7 cellular contexts compared by ENCODE assay signal in genomic region chr9:33815781-33816180, GRCh38. TPM values are rescaled to one million over a fixed set of nuclear protein-coding genes. Genes with fewer than 3 reads are reported as not detected.
DNase-seq lines count a peak whose midpoint lies in the region; ATAC-seq, FAIRE-seq and TF ChIP-seq lines count a peak whose summit lies in the region.

No MANE protein-coding gene starts in this region.

- peak overlapping the region; percentile 92 for H3K27ac Mint-ChIP-seq in activated CD8-positive, alpha-beta T cell treated with anti-CD3 and anti-CD28 coated beads for 36 hours
- H3K27ac Mint-ChIP-seq in stimulated activated naive CD8-positive, alpha-beta T cell treated with anti-CD3 and anti-CD28 coated beads, Interleukin-15, amount 100 ng/mL, for 72 hours, result peak overlapping the region; percentile 46 to 96

- H3K9ac ChIP-seq in HUES6 (ENCODE audit: low read length) (no peak overlapping the region), keratinocyte (ENCODE audit: control insufficient read depth, extremely low read depth, insufficient read depth, low read length) (peak overlapping the region; percentile 95)

- H3K36me3 Mint-ChIP-seq in activated CD8-positive, alpha-beta T cell treated with anti-CD3 and anti-CD28 coated beads for 36 hours (ENCODE audit: low read depth), result peaks cover 12% of the 10 kb centered on the region

- H3K79me2 ChIP-seq in keratinocyte (ENCODE audit: control insufficient read depth, insufficient read depth, low read length), result peaks cover 36% of the 10 kb centered on the region

- H3K27me3 ChIP-seq in HUES6 (ENCODE audit: control insufficient read depth, insufficient read depth, low read length) (no peaks in the 10 kb centered on the region), keratinocyte (ENCODE audit: control insufficient read depth, extremely low read depth, insufficient read depth, low read length) (no peaks in the 10 kb centered on the region), H7 (ENCODE audit: control insufficient read depth, insufficient read depth, low read length) (no peaks in the 10 kb centered on the region)

- POLR2A ChIA-PET in activated CD8-positive, alpha-beta T cell treated with anti-CD3 and anti-CD28 coated beads for 36 hours (lab: Charles Lee), result interaction anchor here (0.9 to 2.4 kb wide), 4 partner anchors 8 to 233 kb away, joined by 3 to 9 read pairs (median 6); partner anchors contain the start of gene UBAP2

- peak overlapping the region; percentile 92 for H3K4me2 ChIP-seq in keratinocyte (ENCODE audit: control insufficient read depth, extremely low read depth, insufficient read depth, low read depth, low read length)

- CTCF ChIA-PET in activated CD8-positive, alpha-beta T cell treated with anti-CD3 and anti-CD28 coated beads for 36 hours (lab: Charles Lee), result interaction anchor here (1.4 to 3.4 kb wide), 5 partner anchors 20 to 119 kb away, joined by 3 to 38 read pairs (median 4); no protein-coding TSS in a partner anchor

- H3K4me3 ChIP-seq in HUES6 (ENCODE audit: low read depth, low read length), result peak overlapping the region; percentile 98
- H3K4me3 ChIP-seq in keratinocyte (ENCODE audit: control insufficient read depth in 2 of 3, extremely low read depth in 1 of 3, insufficient read depth in 2 of 3, low read depth in 1 of 3, low read length in 3 of 3), result no peak overlapping the region
- H3K4me3 ChIP-seq in H7 (ENCODE audit: insufficient read depth, low read depth, low read length), result no peak overlapping the region

- intact Hi-C loops in activated CD8-positive, alpha-beta T cell treated with anti-CD3 and anti-CD28 coated beads for 36 hours (cut with micrococcal nuclease), result no loop called here

- H3K9me3 Mint-ChIP-seq in activated CD8-positive, alpha-beta T cell treated with anti-CD3 and anti-CD28 coated beads for 36 hours, result no peaks in the 10 kb centered on the region
- no peaks in the 10 kb centered on the region for H3K9me3 Mint-ChIP-seq in stimulated activated naive CD8-positive, alpha-beta T cell treated with anti-CD3 and anti-CD28 coated beads, Interleukin-15, amount 100 ng/mL, for 72 hours

- peaks cover 42% of the 10 kb centered on the region for H3K4me1 Mint-ChIP-seq in activated CD8-positive, alpha-beta T cell treated with anti-CD3 and anti-CD28 coated beads for 36 hours (ENCODE audit: low read depth)
- peaks cover 57% of the 10 kb centered on the region for H3K4me1 Mint-ChIP-seq in stimulated activated naive CD8-positive, alpha-beta T cell treated with anti-CD3 and anti-CD28 coated beads, Interleukin-15, amount 100 ng/mL, for 72 hours

- H3K4me1 ChIP-seq in HUES6 (ENCODE audit: control insufficient read depth, insufficient read depth, low read length) (peaks cover 19% of the 10 kb centered on the region), keratinocyte (ENCODE audit: control insufficient read depth, extremely low read depth, insufficient read depth, low read length) (peaks cover 49% of the 10 kb centered on the region)

- peaks cover 8% of the 10 kb centered on the region for H4K20me1 ChIP-seq in keratinocyte (ENCODE audit: control insufficient read depth, extremely low read depth, insufficient read depth, low read length)

- dilution Hi-C loops in keratinocyte (cut with MboI; ENCODE audit: extremely low pct_ligation_motif_present, low sequenced_read_pairs), result no loop called here

- no peak for ATAC-seq in activated CD8-positive, alpha-beta T cell treated with anti-CD3 and anti-CD28 coated beads for 36 hours
- no peak for ATAC-seq in stimulated activated naive CD8-positive, alpha-beta T cell treated with anti-CD3 and anti-CD28 coated beads, Interleukin-15, amount 100 ng/mL, for 72 hours
- no peak for ATAC-seq in GM21786 (IDR thresholded peaks at IDR 0.05; ENCODE audit: unreplicated experiment)

- peaks cover 2% of the 10 kb centered on the region for H3K27me3 Mint-ChIP-seq in activated CD8-positive, alpha-beta T cell treated with anti-CD3 and anti-CD28 coated beads for 36 hours
- H3K27me3 Mint-ChIP-seq in stimulated activated naive CD8-positive, alpha-beta T cell treated with anti-CD3 and anti-CD28 coated beads, Interleukin-15, amount 100 ng/mL, for 72 hours, result peaks cover 11% of the 10 kb centered on the region

- FAIRE-seq in keratinocyte (lab: Jason Lieb, UNC), result no peak

- no peak for TF ChIP-seq CTCF in activated CD8-positive, alpha-beta T cell treated with anti-CD3 and anti-CD28 coated beads for 36 hours (IDR thresholded peaks at IDR 0.05)
- TF ChIP-seq CTCF in keratinocyte (optimal IDR thresholded peaks at IDR 0.05 in 1 of 3, IDR thresholded peaks at IDR 0.05 in 1 of 3, conservative IDR thresholded peaks at IDR 0.05 in 1 of 3; ENCODE audit: extremely low read depth in 1 of 3, insufficient read depth in 2 of 3, low read length in 3 of 3), result no peak

- H3K36me3 ChIP-seq in HUES6 (ENCODE audit: control insufficient read depth, insufficient read depth, low read length) (no peaks in the 10 kb centered on the region), keratinocyte (ENCODE audit: control insufficient read depth in 2 of 2, extremely low read depth in 1 of 2, insufficient read depth in 2 of 2, low read length in 2 of 2) (peaks cover 0 to 1% of the 10 kb centered on the region in 2 experiments), H7 (replicated peaks; ENCODE audit: control insufficient read depth, insufficient read depth, low read length) (no peaks in the 10 kb centered on the region)

- H3K9me3 ChIP-seq in HUES6 (ENCODE audit: control insufficient read depth, insufficient read depth, low read depth, low read length) (no peaks in the 10 kb centered on the region), keratinocyte (ENCODE audit: control insufficient read depth, low read depth, low read length) (no peaks in the 10 kb centered on the region)

- no peak overlapping the region for H3K27ac ChIP-seq in HUES6 (ENCODE audit: low read depth, low read length)
- peak overlapping the region; percentile 97 for H3K27ac ChIP-seq in keratinocyte (ENCODE audit: control insufficient read depth, insufficient read depth, low read length)

- no peak for DNase-seq in activated CD8-positive, alpha-beta T cell treated with anti-CD3 and anti-CD28 coated beads for 36 hours
- no peak for DNase-seq in keratinocyte (ENCODE audit: low read depth, low spot score)
- no peak for DNase-seq in stimulated activated naive CD8-positive, alpha-beta T cell treated with anti-CD3 and anti-CD28 coated beads, Interleukin-15, amount 100 ng/mL, for 72 hours
- no peak for DNase-seq in H7
- no peak for DNase-seq in kidney glomerular epithelial cell (lab: John Stamatoyannopoulos, UW)

- H2AFZ ChIP-seq in keratinocyte (ENCODE audit: control insufficient read depth, low read length), result no peak overlapping the region

- H3K4me3 Mint-ChIP-seq in activated CD8-positive, alpha-beta T cell treated with anti-CD3 and anti-CD28 coated beads for 36 hours, result peak overlapping the region; percentile 89
- peak overlapping the region; percentile 89 to 92 for H3K4me3 Mint-ChIP-seq in stimulated activated naive CD8-positive, alpha-beta T cell treated with anti-CD3 and anti-CD28 coated beads, Interleukin-15, amount 100 ng/mL, for 72 hours

- H3K9me1 ChIP-seq in keratinocyte (ENCODE audit: control insufficient read depth, extremely low read depth, insufficient read depth, low read length), result no peaks in the 10 kb centered on the region

RNA-seq across cellular contexts. Expression of gene UBE2R2, which starts 1.2 kb away (rescaled TPM):
- 10 to 100 TPM; 46.7 to 47.4 TPM for total RNA-seq in activated CD8-positive, alpha-beta T cell treated with anti-CD3 and anti-CD28 coated beads for 36 hours
- polyA plus RNA-seq in keratinocyte, result 11.5 to 39.7 TPM (median 20.5 TPM) in 3 replicates
- polyA plus RNA-seq in keratinocyte (2011; ENCODE audit: low read depth), result 36.0 TPM
- 26.4 and 39.9 TPM in 2 replicates for polyA plus RNA-seq in keratinocyte (2011; cell fraction: cytosol; rRNA removed)
- polyA plus RNA-seq in keratinocyte (2011; cell fraction: nucleus; rRNA removed), result 24.6 and 28.7 TPM in 2 replicates
- 35.9 and 60.3 TPM in 2 replicates for polyA plus RNA-seq in keratinocyte (2012; ENCODE audit: low replicate concordance)
- 15.0 to 24.3 TPM (median 18.9 TPM) in 3 replicates for polyA minus RNA-seq in keratinocyte
- polyA minus RNA-seq in keratinocyte (2011; cell fraction: cytosol; rRNA and poly(A)+ RNA removed), result 18.6 TPM
- polyA minus RNA-seq in keratinocyte (2011; cell fraction: nucleus; rRNA and poly(A)+ RNA removed), result 12.5 and 23.7 TPM in 2 replicates
- total RNA-seq in H7 (2014; rRNA removed; shearing (Covaris generic)), result 28.2 and 32.3 TPM in 2 replicates

RNA-seq across cellular contexts. Expression of gene PRSS3, which starts 20.4 kb away (rescaled TPM):
- total RNA-seq in activated CD8-positive, alpha-beta T cell treated with anti-CD3 and anti-CD28 coated beads for 36 hours, result not detected
- 5.9 to 34.6 TPM (median 9.1 TPM) in 3 replicates for polyA plus RNA-seq in keratinocyte
- polyA plus RNA-seq in keratinocyte (2011; ENCODE audit: low read depth), result 39.8 TPM
- polyA plus RNA-seq in keratinocyte (2011; cell fraction: cytosol; rRNA removed), result 9.5 and 14.0 TPM in 2 replicates
- polyA plus RNA-seq in keratinocyte (2011; cell fraction: nucleus; rRNA removed), result 4.1 and 4.2 TPM in 2 replicates
- polyA plus RNA-seq in keratinocyte (2012; ENCODE audit: low replicate concordance), result 60.7 and 196 TPM in 2 replicates
- polyA minus RNA-seq in keratinocyte, result 6.1 to 31.9 TPM (median 9.3 TPM) in 3 replicates
- polyA minus RNA-seq in keratinocyte (2011; cell fraction: cytosol; rRNA and poly(A)+ RNA removed), result 5.6 TPM
- polyA minus RNA-seq in keratinocyte (2011; cell fraction: nucleus; rRNA and poly(A)+ RNA removed), result 0.74 and 1.5 TPM in 2 replicates
- total RNA-seq in H7 (2014; rRNA removed; shearing (Covaris generic)), result not detected in 2 replicates
